8 cellular contexts compared by ENCODE assay signal in genomic region chr15:89430530-89431341, GRCh38.
A peak's percentile ranks its signal among the peaks of the same experiment; 100 is the strongest.
DNase-seq lines count a peak whose midpoint lies in the region; ATAC-seq, FAIRE-seq and TF ChIP-seq lines count a peak whose summit lies in the region.

No MANE protein-coding gene starts in this region.

- H3K9me3 Mint-ChIP-seq in chondrocyte (ENCODE audit: low read depth), result no peaks in the 10 kb centered on the region

- H3K4me3 ChIP-seq in A549, result peak overlapping the region; percentile 41

- peak overlapping the region; percentile 85 for H3K4me2 ChIP-seq in A549

- H3K4me3 Mint-ChIP-seq in chondrocyte (ENCODE audit: unreplicated experiment), result peak overlapping the region; percentile 82

- DNase-seq in A549 (ENCODE audit: low read depth in 1 of 2, low spot score in 1 of 2), result peak; percentile 80 to 96
- peak; percentile 85 for DNase-seq in NCI-H2227 (lab: John Stamatoyannopoulos, UW; ENCODE audit: unreplicated experiment)
- DNase-seq in activated CD4-positive, alpha-beta T cell treated with anti-CD3 and anti-CD28 coated beads for 24 hours (ENCODE audit: low read depth in 2 of 2), result peak; percentile 94
- no peak for DNase-seq in chondrocyte (ENCODE audit: low spot score)
- peak; percentile 89 for DNase-seq in left lobe of liver (ENCODE audit: low spot score)
- peak; percentile 94 to 97 for DNase-seq in stimulated activated CD4-positive, alpha-beta T cell treated with anti-CD3 and anti-CD28 coated beads, Interleukin-1b, Interleukin-23, amount 100 ng/mL, for 4 hours (ENCODE audit: low read depth in 2 of 2)

- FAIRE-seq in A549 (lab: Jason Lieb, UNC), result peak; percentile 67

- TF ChIP-seq POLR2A in A549 (IDR thresholded peaks at IDR 0.05; ENCODE audit: low read length), result 0 out of 2 replicates have a peak, but pooled peaks have one; percentile 8

- peak overlapping the region; percentile 69 to 81 for H3K27ac ChIP-seq in A549

- 14% methylated on average over 41 of the region's 44 CpGs for WGBS in A549 (ENCODE audit: missing lambda C conversion rate)

- TF ChIP-seq EP300 in A549 (IDR thresholded peaks at IDR 0.05), result no peak

- H3K27ac Mint-ChIP-seq in chondrocyte (ENCODE audit: unreplicated experiment), result no peak overlapping the region

- TF ChIP-seq CTCF in A549 (IDR thresholded peaks at IDR 0.05), result peak; percentile 96
- peak; percentile 99 for TF ChIP-seq CTCF in chondrocyte (IDR thresholded peaks at IDR 0.05)

- TF ChIP-seq RAD21 in A549 (conservative IDR thresholded peaks at IDR 0.05 in 1 of 2, IDR thresholded peaks at IDR 0.05 in 1 of 2), result peak; percentile 83 to 85

- H3K4me1 Mint-ChIP-seq in chondrocyte (ENCODE audit: low read depth), result peaks cover 7% of the 10 kb centered on the region

- ATAC-seq in A549 (peak; percentile 80 to 96), GM18517 (IDR thresholded peaks at IDR 0.05; ENCODE audit: unreplicated experiment) (peak; percentile 90), HG03095 (IDR thresholded peaks at IDR 0.05; ENCODE audit: unreplicated experiment) (peak; percentile 86), left lobe of liver (peak; percentile 99)

- H3K36me3 Mint-ChIP-seq in chondrocyte (ENCODE audit: low read depth), result no peaks in the 10 kb centered on the region

- H3K9me3 ChIP-seq in A549, result no peaks in the 10 kb centered on the region

- CTCF ChIA-PET in A549 (lab: Yijun Ruan, JAX), result interaction anchor here (0.6 to 6.5 kb wide), 48 partner anchors 8 to 310 kb away, joined by 3 to 244 read pairs (median 5); partner anchors contain the start of gene RHCG

- H3K4me1 ChIP-seq in A549, result peaks cover 27% of the 10 kb centered on the region; the same call in 2 of the 3 replicates

- POLR2A ChIA-PET in A549 (lab: Yijun Ruan, JAX), result interaction anchor here (1.2 kb wide), 1 partner anchor 72 kb away, joined by 4 read pairs; no protein-coding TSS in a partner anchor

- H3K27me3 Mint-ChIP-seq in chondrocyte (ENCODE audit: low read depth), result peaks cover 49% of the 10 kb centered on the region

TF ChIP-seq in A549, 52 proteins besides CTCF, POLR2A, EP300 and RAD21:
- TF ChIP-seq FOSB (CRISPR knock-in tag; IDR thresholded peaks at IDR 0.05), result no peak
- TF ChIP-seq, protein P1, sequence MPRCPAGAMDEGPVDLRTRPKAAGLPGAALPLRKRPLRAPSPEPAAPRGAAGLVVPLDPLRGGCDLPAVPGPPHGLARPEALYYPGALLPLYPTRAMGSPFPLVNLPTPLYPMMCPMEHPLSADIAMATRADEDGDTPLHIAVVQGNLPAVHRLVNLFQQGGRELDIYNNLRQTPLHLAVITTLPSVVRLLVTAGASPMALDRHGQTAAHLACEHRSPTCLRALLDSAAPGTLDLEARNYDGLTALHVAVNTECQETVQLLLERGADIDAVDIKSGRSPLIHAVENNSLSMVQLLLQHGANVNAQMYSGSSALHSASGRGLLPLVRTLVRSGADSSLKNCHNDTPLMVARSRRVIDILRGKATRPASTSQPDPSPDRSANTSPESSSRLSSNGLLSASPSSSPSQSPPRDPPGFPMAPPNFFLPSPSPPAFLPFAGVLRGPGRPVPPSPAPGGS (IDR thresholded peaks at IDR 0.05), result no peak
- TF ChIP-seq MAZ (IDR thresholded peaks at IDR 0.05; ENCODE audit: borderline replicate concordance, low read depth, low read length), result no peak
- TF ChIP-seq, protein P2, sequence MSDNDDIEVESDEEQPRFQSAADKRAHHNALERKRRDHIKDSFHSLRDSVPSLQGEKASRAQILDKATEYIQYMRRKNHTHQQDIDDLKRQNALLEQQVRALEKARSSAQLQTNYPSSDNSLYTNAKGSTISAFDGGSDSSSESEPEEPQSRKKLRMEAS (IDR thresholded peaks at IDR 0.05), result peak; percentile 75
- TF ChIP-seq SMC3 (IDR thresholded peaks at IDR 0.05), result peak; percentile 91
- TF ChIP-seq RARB (CRISPR knock-in tag; IDR thresholded peaks at IDR 0.05), result no peak
- no peak for TF ChIP-seq MAFK (IDR thresholded peaks at IDR 0.05; ENCODE audit: partially characterized antibody)
- TF ChIP-seq, protein P3, sequence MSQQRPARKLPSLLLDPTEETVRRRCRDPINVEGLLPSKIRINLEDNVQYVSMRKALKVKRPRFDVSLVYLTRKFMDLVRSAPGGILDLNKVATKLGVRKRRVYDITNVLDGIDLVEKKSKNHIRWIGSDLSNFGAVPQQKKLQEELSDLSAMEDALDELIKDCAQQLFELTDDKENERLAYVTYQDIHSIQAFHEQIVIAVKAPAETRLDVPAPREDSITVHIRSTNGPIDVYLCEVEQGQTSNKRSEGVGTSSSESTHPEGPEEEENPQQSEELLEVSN (IDR thresholded peaks at IDR 0.05; ENCODE audit: borderline replicate concordance, low read depth), result peak; percentile 74
